In the genomic region with DNA sequence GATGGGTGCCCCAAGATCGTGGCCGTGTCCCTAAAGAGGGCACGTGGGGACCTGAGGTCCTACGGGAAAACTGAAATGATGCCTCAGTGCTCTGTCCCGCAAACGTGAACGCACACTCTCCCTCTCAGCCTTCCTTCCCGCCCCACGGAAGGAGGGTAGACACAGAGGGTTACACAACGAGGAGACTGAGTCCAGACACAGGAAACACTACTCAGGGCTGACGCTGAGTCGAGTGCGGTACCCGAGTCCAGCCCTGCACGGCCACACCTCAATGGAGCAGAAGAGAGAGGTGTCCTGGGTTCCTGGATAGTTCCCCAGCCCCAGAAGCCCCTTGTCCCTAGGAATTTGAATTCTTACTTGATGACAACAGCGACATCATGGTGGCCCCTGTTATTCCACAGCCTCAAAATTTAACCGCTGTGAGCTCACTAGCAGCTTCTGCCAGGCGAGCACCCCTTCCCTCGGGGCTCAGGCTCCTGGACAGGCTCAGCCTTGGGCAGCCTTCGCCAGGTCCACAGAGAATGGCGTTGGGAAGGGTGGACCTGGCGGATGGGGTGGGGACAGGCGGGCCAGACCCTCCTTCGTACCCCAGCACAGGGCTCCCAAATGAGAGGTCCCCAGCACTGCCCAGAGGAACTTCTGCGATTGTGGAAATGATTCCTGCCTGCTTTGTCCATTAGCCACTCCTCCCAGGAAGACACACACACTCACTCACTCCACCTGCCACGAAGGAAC, we compare ENCODE assay signal across 8 cellular contexts. TPM values are rescaled to one million over a fixed set of nuclear protein-coding genes. Genes with fewer than 3 reads are reported as not detected.
DNase-seq lines count a peak whose midpoint lies in the region; ATAC-seq, FAIRE-seq and TF ChIP-seq lines count a peak whose summit lies in the region.

No MANE protein-coding gene starts in this region.

- TF ChIP-seq POLR2A in right lobe of liver (IDR thresholded peaks at IDR 0.05), result no peak

- no peak for DNase-seq in GM19239 (ENCODE audit: insufficient read length, low spot score)
- DNase-seq in SKM-1 (lab: John Stamatoyannopoulos, UW; ENCODE audit: unreplicated experiment), result peak; percentile 51
- DNase-seq in cardiac fibroblast (ENCODE audit: low read depth in 2 of 2), result peak in 1 of 2 donors; percentile 53
- peak; percentile 33 to 59 (median 56) for DNase-seq in right lobe of liver
- no peak for DNase-seq in thoracic aorta (ENCODE audit: low spot score)
- DNase-seq in GM03348 (ENCODE audit: low spot score), result no peak
- no peak for DNase-seq in cerebellum (ENCODE audit: low spot score)

- intact Hi-C loops in right lobe of liver (cut with DNase I), result no loop called here

- H3K4me1 ChIP-seq in right lobe of liver, result peaks cover 0 to 43% (median 16%) of the 10 kb centered on the region in 4 donors
- H3K4me1 ChIP-seq in thoracic aorta (ENCODE audit: control insufficient read depth in 1 of 2, low read depth in 2 of 2), result peaks cover 26 to 59% of the 10 kb centered on the region in 2 donors

- peak overlapping the region; percentile 67 for H3K4me3 ChIP-seq in cardiac fibroblast (replicated peaks in 1 of 2; ENCODE audit: low read depth in 2 of 2, low read length in 2 of 2)
- H3K4me3 ChIP-seq in right lobe of liver, result peak overlapping the region; percentile 68 to 78 (median 78)
- peak overlapping the region; percentile 89 for H3K4me3 ChIP-seq in thoracic aorta

- peak overlapping the region; percentile 74 to 91 (median 86) for H3K27ac ChIP-seq in right lobe of liver
- peak overlapping the region; percentile 80 to 91 for H3K27ac ChIP-seq in thoracic aorta

- ATAC-seq in right lobe of liver (peak in 2 of 4 donors; percentile 0 to 2), thoracic aorta (ENCODE audit: insufficient number of reproducible peaks, low FRiP score, low read depth) (no peak), HG03432 (IDR thresholded peaks at IDR 0.05; ENCODE audit: unreplicated experiment) (no peak)

- FAIRE-seq in GM19239 (lab: Jason Lieb, UNC), result peak; percentile 33

- H3K36me3 ChIP-seq in right lobe of liver (no peaks in the 10 kb centered on the region), thoracic aorta (no peaks in the 10 kb centered on the region)

- H3K9me3 ChIP-seq in right lobe of liver, result no peaks in the 10 kb centered on the region
- H3K9me3 ChIP-seq in thoracic aorta, result no peaks in the 10 kb centered on the region

- 39% methylated on average over 11 of the region's 26 CpGs for WGBS in right lobe of liver (ENCODE audit: insufficient coverage, low coverage, low lambda C conversion rate, missing lambda C conversion rate)

- TF ChIP-seq CTCF in cardiac fibroblast (IDR thresholded peaks at IDR 0.05; ENCODE audit: low read depth, low read length), result no peak
- no peak for TF ChIP-seq CTCF in right lobe of liver (IDR thresholded peaks at IDR 0.05)
- TF ChIP-seq CTCF in thoracic aorta (IDR thresholded peaks at IDR 0.05), result no peak

- H3K27me3 ChIP-seq in right lobe of liver (no peaks in the 10 kb centered on the region), thoracic aorta (replicated peaks; ENCODE audit: insufficient read depth) (no peaks in the 10 kb centered on the region)

RNA-seq across cellular contexts. Expression of a gene that starts 1.0 kb away (rescaled TPM):
- total RNA-seq in right lobe of liver, result 100 to 1,000 TPM in 1 of 6 experiments, 10 to 100 TPM in 5; 24.7 to 105 (median 31.0) TPM
- total RNA-seq in thoracic aorta, result 100 to 1,000 TPM in 1 of 2 donors, 10 to 100 TPM in 1; 71.1 to 101 TPM
- 5.4 TPM for total RNA-seq in cerebellum

RNA-seq across cellular contexts. Expression of a gene that starts 7.1 kb away (rescaled TPM):
- total RNA-seq in right lobe of liver (1 to 10 TPM; 1.3 to 3.5 (median 2.1) TPM), thoracic aorta (10 to 100 TPM in 1 of 2 donors, 1 to 10 TPM in 1; 5.8 to 14.3 TPM), cerebellum (3.1 TPM)

RNA-seq across cellular contexts. Expression of a gene that starts 9.5 kb away (rescaled TPM):
- 10 to 100 TPM in 1 of 6 experiments, 1 to 10 TPM in 5; 6.6 to 11.0 (median 9.0) TPM for total RNA-seq in right lobe of liver
- 10 to 100 TPM; 20.0 to 44.8 TPM for total RNA-seq in thoracic aorta
- total RNA-seq in cerebellum, result 13.2 TPM

RNA-seq across cellular contexts. Expression of a gene that starts 19.2 kb away (rescaled TPM):
- total RNA-seq in right lobe of liver (10 to 100 TPM in 2 of 6 experiments, 1 to 10 TPM in 4; 7.2 to 13.8 (median 9.1) TPM), thoracic aorta (10 to 100 TPM; 33.3 to 38.2 TPM), cerebellum (31.2 TPM)

RNA-seq across cellular contexts. Expression of a gene that starts 58.0 kb away (rescaled TPM):
- total RNA-seq in right lobe of liver, result 1 to 10 TPM in 2 of 6 experiments, under 1 TPM in 4; 0.11 to 1.2 (median 0.72) TPM
- 1 to 10 TPM; 3.4 to 5.8 TPM for total RNA-seq in thoracic aorta
- 2.4 TPM for total RNA-seq in cerebellum

Comparison
In these comparisons a context has a peak if more than half of its experiments do, and no peak if none do; other contexts are left out.
1. DNase-seq: peak in SKM-1 (single experiment) and right lobe of liver (3 of 3); none in GM19239 (single experiment), thoracic aorta (single experiment), GM03348 (single experiment) and cerebellum (single experiment).
2. Peak in every context shown above with its lines, with median percentiles within 50 percentile points of each other: H3K4me3 ChIP-seq.